Comparison of ENCODE assay signal across 1 cellular context in the genomic region with DNA sequence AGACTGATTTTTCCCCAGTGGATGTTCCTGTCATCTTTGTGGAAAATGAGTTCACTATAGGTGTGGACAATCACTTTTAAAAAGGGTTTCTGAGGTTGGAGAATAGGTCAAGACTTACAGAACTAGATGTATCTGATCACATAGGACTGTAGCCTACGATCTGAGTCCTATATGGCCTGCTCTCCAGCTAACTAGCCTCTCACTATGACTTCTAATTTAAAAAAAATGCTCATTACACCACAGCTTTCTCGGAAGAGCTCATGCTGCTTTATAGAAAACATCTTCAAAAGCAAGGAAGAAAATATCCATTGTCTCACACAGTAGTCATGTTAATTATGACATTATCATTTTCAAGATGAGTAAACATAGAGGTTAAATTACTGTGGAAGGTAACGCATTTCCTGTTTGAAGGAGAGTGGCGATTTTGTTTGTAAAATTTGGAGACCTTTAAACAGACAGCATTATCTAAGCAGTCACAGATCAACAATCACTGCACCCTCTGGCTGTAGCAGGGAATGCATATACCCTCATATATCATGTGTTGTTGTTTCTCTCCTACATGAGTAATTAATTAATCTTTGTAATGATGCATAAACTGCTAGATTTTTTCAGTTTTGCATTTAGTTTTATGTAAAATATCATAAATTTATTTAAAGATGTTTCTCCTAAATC.
TF ChIP-seq lines count a peak whose summit lies in the region.

No MANE protein-coding gene starts in this region.

TF ChIP-seq in WTC11, 78 proteins besides CTCF, POLR2A, EP300 and RAD21 (continued from another document):
- TF ChIP-seq, protein P1, sequence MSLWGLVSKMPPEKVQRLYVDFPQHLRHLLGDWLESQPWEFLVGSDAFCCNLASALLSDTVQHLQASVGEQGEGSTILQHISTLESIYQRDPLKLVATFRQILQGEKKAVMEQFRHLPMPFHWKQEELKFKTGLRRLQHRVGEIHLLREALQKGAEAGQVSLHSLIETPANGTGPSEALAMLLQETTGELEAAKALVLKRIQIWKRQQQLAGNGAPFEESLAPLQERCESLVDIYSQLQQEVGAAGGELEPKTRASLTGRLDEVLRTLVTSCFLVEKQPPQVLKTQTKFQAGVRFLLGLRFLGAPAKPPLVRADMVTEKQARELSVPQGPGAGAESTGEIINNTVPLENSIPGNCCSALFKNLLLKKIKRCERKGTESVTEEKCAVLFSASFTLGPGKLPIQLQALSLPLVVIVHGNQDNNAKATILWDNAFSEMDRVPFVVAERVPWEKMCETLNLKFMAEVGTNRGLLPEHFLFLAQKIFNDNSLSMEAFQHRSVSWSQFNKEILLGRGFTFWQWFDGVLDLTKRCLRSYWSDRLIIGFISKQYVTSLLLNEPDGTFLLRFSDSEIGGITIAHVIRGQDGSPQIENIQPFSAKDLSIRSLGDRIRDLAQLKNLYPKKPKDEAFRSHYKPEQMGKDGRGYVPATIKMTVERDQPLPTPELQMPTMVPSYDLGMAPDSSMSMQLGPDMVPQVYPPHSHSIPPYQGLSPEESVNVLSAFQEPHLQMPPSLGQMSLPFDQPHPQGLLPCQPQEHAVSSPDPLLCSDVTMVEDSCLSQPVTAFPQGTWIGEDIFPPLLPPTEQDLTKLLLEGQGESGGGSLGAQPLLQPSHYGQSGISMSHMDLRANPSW (CRISPR knock-in tag; conservative IDR thresholded peaks at IDR 0.05; ENCODE audit: low read depth): no peak
- TF ChIP-seq, protein P2, sequence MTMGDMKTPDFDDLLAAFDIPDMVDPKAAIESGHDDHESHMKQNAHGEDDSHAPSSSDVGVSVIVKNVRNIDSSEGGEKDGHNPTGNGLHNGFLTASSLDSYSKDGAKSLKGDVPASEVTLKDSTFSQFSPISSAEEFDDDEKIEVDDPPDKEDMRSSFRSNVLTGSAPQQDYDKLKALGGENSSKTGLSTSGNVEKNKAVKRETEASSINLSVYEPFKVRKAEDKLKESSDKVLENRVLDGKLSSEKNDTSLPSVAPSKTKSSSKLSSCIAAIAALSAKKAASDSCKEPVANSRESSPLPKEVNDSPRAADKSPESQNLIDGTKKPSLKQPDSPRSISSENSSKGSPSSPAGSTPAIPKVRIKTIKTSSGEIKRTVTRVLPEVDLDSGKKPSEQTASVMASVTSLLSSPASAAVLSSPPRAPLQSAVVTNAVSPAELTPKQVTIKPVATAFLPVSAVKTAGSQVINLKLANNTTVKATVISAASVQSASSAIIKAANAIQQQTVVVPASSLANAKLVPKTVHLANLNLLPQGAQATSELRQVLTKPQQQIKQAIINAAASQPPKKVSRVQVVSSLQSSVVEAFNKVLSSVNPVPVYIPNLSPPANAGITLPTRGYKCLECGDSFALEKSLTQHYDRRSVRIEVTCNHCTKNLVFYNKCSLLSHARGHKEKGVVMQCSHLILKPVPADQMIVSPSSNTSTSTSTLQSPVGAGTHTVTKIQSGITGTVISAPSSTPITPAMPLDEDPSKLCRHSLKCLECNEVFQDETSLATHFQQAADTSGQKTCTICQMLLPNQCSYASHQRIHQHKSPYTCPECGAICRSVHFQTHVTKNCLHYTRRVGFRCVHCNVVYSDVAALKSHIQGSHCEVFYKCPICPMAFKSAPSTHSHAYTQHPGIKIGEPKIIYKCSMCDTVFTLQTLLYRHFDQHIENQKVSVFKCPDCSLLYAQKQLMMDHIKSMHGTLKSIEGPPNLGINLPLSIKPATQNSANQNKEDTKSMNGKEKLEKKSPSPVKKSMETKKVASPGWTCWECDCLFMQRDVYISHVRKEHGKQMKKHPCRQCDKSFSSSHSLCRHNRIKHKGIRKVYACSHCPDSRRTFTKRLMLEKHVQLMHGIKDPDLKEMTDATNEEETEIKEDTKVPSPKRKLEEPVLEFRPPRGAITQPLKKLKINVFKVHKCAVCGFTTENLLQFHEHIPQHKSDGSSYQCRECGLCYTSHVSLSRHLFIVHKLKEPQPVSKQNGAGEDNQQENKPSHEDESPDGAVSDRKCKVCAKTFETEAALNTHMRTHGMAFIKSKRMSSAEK (CRISPR knock-in tag; IDR thresholded peaks at IDR 0.05; ENCODE audit: borderline replicate concordance): no peak
